Comparison of ENCODE assay signal across 9 cellular contexts in genomic region chr11:2097356-2097997, GRCh38. TPM values are rescaled to one million over a fixed set of nuclear protein-coding genes. Genes with fewer than 3 reads are reported as not detected.
DNase-seq lines count a peak whose midpoint lies in the region; ATAC-seq and TF ChIP-seq lines count a peak whose summit lies in the region.
"Had no signal": no experiment of that assay in that cellular context is flagged by ENCODE, and none has a peak within 500 bp of the region (broad histone marks: within the 10 kb centered on the region; RNA-seq: fewer than 3 reads in every experiment).

No MANE protein-coding gene starts in this region.

- no peak overlapping the region for H3K9ac ChIP-seq in HUES48 (ENCODE audit: low read depth, low read length)

- H3K27ac Mint-ChIP-seq in chondrocyte (ENCODE audit: unreplicated experiment): peak overlapping the region; percentile 84
- no peak overlapping the region for H3K27ac Mint-ChIP-seq in activated CD8-positive, alpha-beta T cell treated with anti-CD3 and anti-CD28 coated beads, Interleukin-2, amount 10 ng/mL, durations not matched to agents 7 days and 5 days

- H3K4me1 ChIP-seq in HUES48 (ENCODE audit: control insufficient read depth, insufficient read depth, low read length) (peaks cover 23% of the 10 kb centered on the region), suprapubic skin (peaks cover 69% of the 10 kb centered on the region)

- ATAC-seq in activated CD8-positive, alpha-beta T cell treated with anti-CD3 and anti-CD28 coated beads, Interleukin-2, amount 10 ng/mL, durations not matched to agents 7 days and 5 days: no peak

- TF ChIP-seq EP300 in suprapubic skin (IDR thresholded peaks at IDR 0.05): no peak

- peak; percentile 82 for DNase-seq in chondrocyte (ENCODE audit: low spot score)
- peak; percentile 93 for DNase-seq in left kidney (ENCODE audit: low read depth, low spot score)
- peak; percentile 69 to 81 for DNase-seq in suprapubic skin (ENCODE audit: low spot score in 2 of 2)
- no peak for DNase-seq in OCI-M1 (lab: John Stamatoyannopoulos, UW)
- no peak for DNase-seq in NCI-H2107 treated with DMSO at 0.1 percent for 48 hours (lab: John Stamatoyannopoulos, UW; ENCODE audit: unreplicated experiment)
- no peak for DNase-seq in DMS53 treated with DMSO at 0.1 percent for 48 hours (lab: John Stamatoyannopoulos, UW; ENCODE audit: unreplicated experiment)
- no peak for DNase-seq in activated CD8-positive, alpha-beta T cell treated with anti-CD3 and anti-CD28 coated beads, Interleukin-2, amount 10 ng/mL, durations not matched to agents 7 days and 5 days
- DNase-seq: stimulated activated naive CD4-positive, alpha-beta T cell treated with Interleukin-2 at 50 U/mL for 16 hours had no signal

- H3K36me3 ChIP-seq in HUES48 (ENCODE audit: control insufficient read depth, insufficient read depth, low read length) (no peaks in the 10 kb centered on the region), suprapubic skin (no peaks in the 10 kb centered on the region)

- no peak overlapping the region for H3K4me3 Mint-ChIP-seq in chondrocyte (ENCODE audit: unreplicated experiment)
- H3K4me3 Mint-ChIP-seq in activated CD8-positive, alpha-beta T cell treated with anti-CD3 and anti-CD28 coated beads, Interleukin-2, amount 10 ng/mL, durations not matched to agents 7 days and 5 days: no peak overlapping the region

- POLR2A ChIA-PET in activated CD8-positive, alpha-beta T cell treated with anti-CD3 and anti-CD28 coated beads, Interleukin-2, amount 10 ng/mL, durations not matched to agents 7 days and 5 days (lab: Charles Lee): no interaction called here

- H3K4me3 ChIP-seq in HUES48 (ENCODE audit: low read depth, low read length) (no peak overlapping the region), suprapubic skin (no peak overlapping the region)

- H3K27me3 Mint-ChIP-seq in chondrocyte (ENCODE audit: low read depth): peaks cover 4% of the 10 kb centered on the region
- H3K27me3 Mint-ChIP-seq in activated CD8-positive, alpha-beta T cell treated with anti-CD3 and anti-CD28 coated beads, Interleukin-2, amount 10 ng/mL, durations not matched to agents 7 days and 5 days (ENCODE audit: low read depth): peaks cover 11% of the 10 kb centered on the region

- peak overlapping the region; percentile 39 for H3K27ac ChIP-seq in HUES48 (ENCODE audit: low read depth, low read length)
- peak overlapping the region; percentile 64 for H3K27ac ChIP-seq in suprapubic skin

- TF ChIP-seq POLR2A in suprapubic skin (IDR thresholded peaks at IDR 0.05): no peak

- peaks cover 4% of the 10 kb centered on the region for H3K9me3 Mint-ChIP-seq in chondrocyte (ENCODE audit: low read depth)
- H3K9me3 Mint-ChIP-seq in activated CD8-positive, alpha-beta T cell treated with anti-CD3 and anti-CD28 coated beads, Interleukin-2, amount 10 ng/mL, durations not matched to agents 7 days and 5 days (ENCODE audit: insufficient read depth): no peaks in the 10 kb centered on the region

- H3K27me3 ChIP-seq in HUES48 (ENCODE audit: control insufficient read depth, insufficient read depth, low read length) (no peaks in the 10 kb centered on the region), suprapubic skin (peaks cover 45% of the 10 kb centered on the region)

- 48% methylated on average over 8 of the region's 28 CpGs for WGBS in suprapubic skin

- peaks cover 34% of the 10 kb centered on the region for H3K4me1 Mint-ChIP-seq in chondrocyte (ENCODE audit: low read depth)
- peaks cover 6% of the 10 kb centered on the region for H3K4me1 Mint-ChIP-seq in activated CD8-positive, alpha-beta T cell treated with anti-CD3 and anti-CD28 coated beads, Interleukin-2, amount 10 ng/mL, durations not matched to agents 7 days and 5 days (ENCODE audit: low read depth)

- peaks cover 2% of the 10 kb centered on the region for H3K36me3 Mint-ChIP-seq in chondrocyte (ENCODE audit: low read depth)
- no peaks in the 10 kb centered on the region for H3K36me3 Mint-ChIP-seq in activated CD8-positive, alpha-beta T cell treated with anti-CD3 and anti-CD28 coated beads, Interleukin-2, amount 10 ng/mL, durations not matched to agents 7 days and 5 days (ENCODE audit: low read depth)

- CTCF ChIA-PET in activated CD8-positive, alpha-beta T cell treated with anti-CD3 and anti-CD28 coated beads, Interleukin-2, amount 10 ng/mL, durations not matched to agents 7 days and 5 days (lab: Charles Lee): interaction anchor here (1.4 kb wide), 1 partner anchor 53 kb away, joined by 3 read pairs; no protein-coding TSS in a partner anchor

- TF ChIP-seq CTCF in chondrocyte (IDR thresholded peaks at IDR 0.05): no peak
- TF ChIP-seq CTCF in suprapubic skin (IDR thresholded peaks at IDR 0.05): no peak

- no peaks in the 10 kb centered on the region for H3K9me3 ChIP-seq in HUES48 (ENCODE audit: control insufficient read depth, insufficient read depth, low read length)
- no peaks in the 10 kb centered on the region for H3K9me3 ChIP-seq in suprapubic skin

RNA-seq across cellular contexts. Expression of gene IGF2, which starts 41.7 kb away (rescaled TPM):
- 107 to 716 TPM (median 110 TPM) in 3 replicates for total RNA-seq in chondrocyte
- 1 to 10 TPM; 3.2 to 9.7 (median 5.6) TPM for total RNA-seq in suprapubic skin
- total RNA-seq in activated CD8-positive, alpha-beta T cell treated with anti-CD3 and anti-CD28 coated beads, Interleukin-2, amount 10 ng/mL, durations not matched to agents 7 days and 5 days: not detected

Comparison
In these comparisons a context has a peak if more than half of its experiments do, and no peak if none do; other contexts are left out.
1. DNase-seq: peak in chondrocyte (single experiment), left kidney (single experiment) and suprapubic skin (2 of 2); none in OCI-M1 (single experiment), NCI-H2107 treated with DMSO at 0.1 percent for 48 hours (single experiment), DMS53 treated with DMSO at 0.1 percent for 48 hours (single experiment) and activated CD8-positive, alpha-beta T cell treated with anti-CD3 and anti-CD28 coated beads, Interleukin-2, amount 10 ng/mL, durations not matched to agents 7 days and 5 days (single experiment).
2. RNA of gene IGF2, which starts 41.7 kb away (total RNA-seq): 107 to 716 TPM in chondrocyte; 3.2 to 9.7 TPM in suprapubic skin and not detected in activated CD8-positive, alpha-beta T cell treated with anti-CD3 and anti-CD28 coated beads, Interleukin-2, amount 10 ng/mL, durations not matched to agents 7 days and 5 days; every median in the first group is over 10 times any median in the second.